ENCODE assay signal across 1 cellular context in the genomic region with DNA sequence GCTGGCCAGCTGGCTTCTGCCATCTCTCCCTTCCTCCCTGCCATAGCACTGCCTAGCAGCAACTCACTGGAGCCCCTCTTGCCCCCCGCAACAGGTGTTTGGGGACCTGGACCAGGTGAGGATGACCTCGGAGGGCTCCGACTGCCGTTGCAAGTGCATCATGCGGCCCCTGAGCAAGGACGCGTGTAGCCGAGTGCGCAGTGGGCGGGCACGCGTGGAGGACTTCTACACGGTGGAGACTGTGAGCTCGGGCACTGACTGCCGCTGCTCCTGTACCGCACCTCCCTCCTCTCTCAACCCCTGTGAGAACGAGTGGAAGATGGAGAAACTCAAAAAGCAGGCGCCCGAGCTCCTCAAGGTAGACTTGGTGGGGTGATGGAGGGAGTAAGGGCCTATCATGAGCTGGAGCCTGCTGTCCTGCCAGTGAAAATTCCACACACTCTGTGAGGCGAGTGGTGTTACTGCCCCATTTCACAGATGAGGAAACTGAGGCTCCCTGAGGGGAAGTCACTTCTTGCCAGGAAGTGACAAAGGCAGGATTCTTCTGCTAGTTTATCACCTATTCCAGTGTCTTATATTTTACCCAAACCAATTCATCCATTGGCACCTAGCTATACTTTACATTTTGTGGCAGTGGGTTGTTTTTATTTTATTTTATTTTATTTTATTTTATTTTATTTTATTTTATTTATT.
TF ChIP-seq lines count a peak whose summit lies in the region.

No MANE protein-coding gene starts in this region.

TF ChIP-seq in IMR-90, 13 proteins besides CTCF, POLR2A, EP300 and RAD21:
- TF ChIP-seq NFE2L2 (IDR thresholded peaks at IDR 0.05; ENCODE audit: low read depth, low read length) (no peak), RFX5 (IDR thresholded peaks at IDR 0.05; ENCODE audit: low read depth, low read length) (no peak), MXI1 (IDR thresholded peaks at IDR 0.05; ENCODE audit: borderline replicate concordance, low read depth, low read length) (no peak), MAZ (IDR thresholded peaks at IDR 0.05; ENCODE audit: borderline replicate concordance, low read depth, low read length) (no peak), FOS (IDR thresholded peaks at IDR 0.05; ENCODE audit: low read depth, low read length) (no peak), CEBPB (IDR thresholded peaks at IDR 0.05; ENCODE audit: low read depth, low read length) (no peak), BHLHE40 (IDR thresholded peaks at IDR 0.05; ENCODE audit: low read depth, low read length) (no peak), RCOR1 (IDR thresholded peaks at IDR 0.05; ENCODE audit: insufficient replicate concordance, low read length) (no peak), SMC3 (IDR thresholded peaks at IDR 0.05; ENCODE audit: low read depth, low read length) (no peak), MAFK (IDR thresholded peaks at IDR 0.05; ENCODE audit: low read depth, low read length) (no peak), CHD1 (IDR thresholded peaks at IDR 0.05; ENCODE audit: low read depth, low read length) (no peak)
- TF ChIP-seq, protein P1, sequence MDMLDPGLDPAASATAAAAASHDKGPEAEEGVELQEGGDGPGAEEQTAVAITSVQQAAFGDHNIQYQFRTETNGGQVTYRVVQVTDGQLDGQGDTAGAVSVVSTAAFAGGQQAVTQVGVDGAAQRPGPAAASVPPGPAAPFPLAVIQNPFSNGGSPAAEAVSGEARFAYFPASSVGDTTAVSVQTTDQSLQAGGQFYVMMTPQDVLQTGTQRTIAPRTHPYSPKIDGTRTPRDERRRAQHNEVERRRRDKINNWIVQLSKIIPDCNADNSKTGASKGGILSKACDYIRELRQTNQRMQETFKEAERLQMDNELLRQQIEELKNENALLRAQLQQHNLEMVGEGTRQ (IDR thresholded peaks at IDR 0.05; ENCODE audit: low read depth, low read length), result no peak
- TF ChIP-seq, protein P2, sequence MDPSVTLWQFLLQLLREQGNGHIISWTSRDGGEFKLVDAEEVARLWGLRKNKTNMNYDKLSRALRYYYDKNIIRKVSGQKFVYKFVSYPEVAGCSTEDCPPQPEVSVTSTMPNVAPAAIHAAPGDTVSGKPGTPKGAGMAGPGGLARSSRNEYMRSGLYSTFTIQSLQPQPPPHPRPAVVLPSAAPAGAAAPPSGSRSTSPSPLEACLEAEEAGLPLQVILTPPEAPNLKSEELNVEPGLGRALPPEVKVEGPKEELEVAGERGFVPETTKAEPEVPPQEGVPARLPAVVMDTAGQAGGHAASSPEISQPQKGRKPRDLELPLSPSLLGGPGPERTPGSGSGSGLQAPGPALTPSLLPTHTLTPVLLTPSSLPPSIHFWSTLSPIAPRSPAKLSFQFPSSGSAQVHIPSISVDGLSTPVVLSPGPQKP (IDR thresholded peaks at IDR 0.05; ENCODE audit: borderline replicate concordance, low read depth, low read length), result no peak
TF ChIP-seq in IMR-90: peak in this region for 0.
